In the genomic region with DNA sequence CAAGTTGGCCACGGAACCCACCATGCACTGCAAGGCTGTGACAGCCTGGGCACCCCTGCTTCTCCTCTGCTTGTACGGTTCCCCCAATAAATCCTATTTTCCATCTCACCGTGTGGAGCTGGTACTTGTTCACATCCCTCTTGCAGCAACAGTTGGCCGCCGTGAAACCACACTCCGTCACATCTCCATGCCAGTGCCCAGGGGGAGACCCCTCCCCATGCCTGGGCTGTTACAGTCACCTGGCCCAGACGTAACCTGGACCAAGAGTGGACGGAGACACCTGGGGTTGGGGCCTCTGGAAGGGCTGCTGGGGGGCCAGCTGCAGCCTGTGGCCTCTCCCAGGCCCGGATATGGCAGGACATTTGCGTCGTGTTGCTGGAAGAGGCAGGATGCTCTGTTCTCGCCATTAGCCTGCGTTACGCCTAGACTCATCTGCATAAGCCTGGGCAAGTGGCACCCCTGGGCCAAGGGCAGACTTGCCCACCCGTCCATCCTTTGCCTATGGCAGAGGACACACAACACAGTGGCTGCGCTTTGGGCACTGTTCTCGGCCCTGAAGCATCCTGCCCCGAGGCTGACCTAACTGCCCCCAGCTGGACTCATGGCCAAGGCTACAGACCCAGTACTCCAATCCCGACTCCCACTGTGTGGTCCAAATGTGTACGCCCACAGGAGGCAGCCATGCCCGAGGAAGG, we compare ENCODE assay signal across 2 cellular contexts.
TF ChIP-seq lines count a peak whose summit lies in the region.

No MANE protein-coding gene starts in this region.

TF ChIP-seq in SK-N-SH treated with all-trans-retinoic acid at 6 μM for 48 hours, 23 proteins besides CTCF, POLR2A, EP300 and RAD21 (continued from another document):
- TF ChIP-seq CREB5 (CRISPR knock-in tag; IDR thresholded peaks at IDR 0.05; ENCODE audit: low read depth) (no peak), ESRRG (CRISPR knock-in tag; IDR thresholded peaks at IDR 0.05) (no peak), ZNF70 (CRISPR knock-in tag; IDR thresholded peaks at IDR 0.05) (no peak), ZC3H10 (CRISPR knock-in tag; IDR thresholded peaks at IDR 0.05) (no peak), POU6F1 (CRISPR knock-in tag; IDR thresholded peaks at IDR 0.05; ENCODE audit: borderline replicate concordance, low read depth) (no peak), OSR1 (CRISPR knock-in tag; IDR thresholded peaks at IDR 0.05) (no peak), ISL1 (CRISPR knock-in tag; IDR thresholded peaks at IDR 0.05) (no peak), GLIS3 (CRISPR knock-in tag; IDR thresholded peaks at IDR 0.05) (no peak), ZFP3 (CRISPR knock-in tag; IDR thresholded peaks at IDR 0.05) (no peak), ZNF8 (CRISPR knock-in tag; IDR thresholded peaks at IDR 0.05) (no peak), TCF4 (CRISPR knock-in tag; IDR thresholded peaks at IDR 0.05; ENCODE audit: borderline replicate concordance) (no peak)
- TF ChIP-seq, protein P1, sequence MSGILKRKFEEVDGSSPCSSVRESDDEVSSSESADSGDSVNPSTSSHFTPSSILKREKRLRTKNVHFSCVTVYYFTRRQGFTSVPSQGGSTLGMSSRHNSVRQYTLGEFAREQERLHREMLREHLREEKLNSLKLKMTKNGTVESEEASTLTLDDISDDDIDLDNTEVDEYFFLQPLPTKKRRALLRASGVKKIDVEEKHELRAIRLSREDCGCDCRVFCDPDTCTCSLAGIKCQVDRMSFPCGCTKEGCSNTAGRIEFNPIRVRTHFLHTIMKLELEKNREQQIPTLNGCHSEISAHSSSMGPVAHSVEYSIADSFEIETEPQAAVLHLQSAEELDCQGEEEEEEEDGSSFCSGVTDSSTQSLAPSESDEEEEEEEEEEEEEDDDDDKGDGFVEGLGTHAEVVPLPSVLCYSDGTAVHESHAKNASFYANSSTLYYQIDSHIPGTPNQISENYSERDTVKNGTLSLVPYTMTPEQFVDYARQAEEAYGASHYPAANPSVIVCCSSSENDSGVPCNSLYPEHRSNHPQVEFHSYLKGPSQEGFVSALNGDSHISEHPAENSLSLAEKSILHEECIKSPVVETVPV (CRISPR knock-in tag; IDR thresholded peaks at IDR 0.05): no peak
- TF ChIP-seq, protein P2, sequence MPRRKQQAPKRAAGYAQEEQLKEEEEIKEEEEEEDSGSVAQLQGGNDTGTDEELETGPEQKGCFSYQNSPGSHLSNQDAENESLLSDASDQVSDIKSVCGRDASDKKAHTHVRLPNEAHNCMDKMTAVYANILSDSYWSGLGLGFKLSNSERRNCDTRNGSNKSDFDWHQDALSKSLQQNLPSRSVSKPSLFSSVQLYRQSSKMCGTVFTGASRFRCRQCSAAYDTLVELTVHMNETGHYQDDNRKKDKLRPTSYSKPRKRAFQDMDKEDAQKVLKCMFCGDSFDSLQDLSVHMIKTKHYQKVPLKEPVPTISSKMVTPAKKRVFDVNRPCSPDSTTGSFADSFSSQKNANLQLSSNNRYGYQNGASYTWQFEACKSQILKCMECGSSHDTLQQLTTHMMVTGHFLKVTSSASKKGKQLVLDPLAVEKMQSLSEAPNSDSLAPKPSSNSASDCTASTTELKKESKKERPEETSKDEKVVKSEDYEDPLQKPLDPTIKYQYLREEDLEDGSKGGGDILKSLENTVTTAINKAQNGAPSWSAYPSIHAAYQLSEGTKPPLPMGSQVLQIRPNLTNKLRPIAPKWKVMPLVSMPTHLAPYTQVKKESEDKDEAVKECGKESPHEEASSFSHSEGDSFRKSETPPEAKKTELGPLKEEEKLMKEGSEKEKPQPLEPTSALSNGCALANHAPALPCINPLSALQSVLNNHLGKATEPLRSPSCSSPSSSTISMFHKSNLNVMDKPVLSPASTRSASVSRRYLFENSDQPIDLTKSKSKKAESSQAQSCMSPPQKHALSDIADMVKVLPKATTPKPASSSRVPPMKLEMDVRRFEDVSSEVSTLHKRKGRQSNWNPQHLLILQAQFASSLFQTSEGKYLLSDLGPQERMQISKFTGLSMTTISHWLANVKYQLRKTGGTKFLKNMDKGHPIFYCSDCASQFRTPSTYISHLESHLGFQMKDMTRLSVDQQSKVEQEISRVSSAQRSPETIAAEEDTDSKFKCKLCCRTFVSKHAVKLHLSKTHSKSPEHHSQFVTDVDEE (CRISPR knock-in tag; IDR thresholded peaks at IDR 0.05): no peak

TF ChIP-seq in SK-N-SH, 30 proteins besides CTCF, POLR2A, EP300 and RAD21 (continued from another document):
- TF ChIP-seq FOXM1 (IDR thresholded peaks at IDR 0.05; ENCODE audit: low read depth): no peak
